In the genomic region with DNA sequence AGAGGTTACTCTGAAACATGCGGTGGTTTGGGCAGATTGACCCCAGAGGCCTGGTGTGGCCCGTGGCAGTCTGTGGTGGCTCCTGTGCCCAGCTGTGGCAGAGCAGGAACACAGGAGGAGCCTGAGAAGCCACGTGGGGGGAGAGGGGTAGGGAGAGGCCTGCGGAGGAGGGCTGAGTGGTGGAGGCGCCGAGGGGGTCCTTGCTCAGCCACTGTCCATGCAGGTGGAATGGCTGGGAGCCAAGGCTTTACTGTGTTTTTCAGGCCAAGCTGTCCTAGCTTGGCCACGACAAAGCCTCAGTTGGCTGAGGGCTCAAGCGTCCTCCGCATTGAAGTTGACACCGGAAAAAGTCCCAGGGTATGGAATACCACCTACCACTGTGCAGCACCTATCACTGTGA, we compare ENCODE assay signal across 30 cellular contexts.
DNase-seq lines count a peak whose midpoint lies in the region; ATAC-seq, FAIRE-seq and TF ChIP-seq lines count a peak whose summit lies in the region.
"Had no signal": no experiment of that assay in that cellular context is flagged by ENCODE, and none has a peak within 500 bp of the region (broad histone marks: within the 10 kb centered on the region; RNA-seq: fewer than 3 reads in every experiment).

No MANE protein-coding gene starts in this region.

- H3K4me2 ChIP-seq in K562 (ENCODE audit: insufficient read depth, low read length) (no peak overlapping the region), H1 (ENCODE audit: insufficient read depth in 1 of 2, low read depth in 2 of 2, low read length in 2 of 2) (no peak overlapping the region)
- H3K4me2 ChIP-seq: A549 had no signal

- no peaks in the 10 kb centered on the region for H3K36me3 Mint-ChIP-seq in neural crest cell (ENCODE audit: low read depth)
- H3K36me3 Mint-ChIP-seq: CD8-positive, alpha-beta T cell had no signal

- POLR2A ChIA-PET in K562 (lab: Yijun Ruan, JAX), result interaction anchor here (0.5 to 1.2 kb wide), 3 partner anchors 24 to 90 kb away, joined by 3 to 4 read pairs (median 3); no protein-coding TSS in a partner anchor
- POLR2A ChIA-PET in H1 (lab: Charles Lee; ENCODE audit: partially characterized antibody), result no interaction called here

- 78% methylated on average over 10 of the region's 10 CpGs for WGBS in K562 (ENCODE audit: insufficient coverage, low coverage, missing lambda C conversion rate)
- 86% methylated on average over 9 of the region's 10 CpGs; no CpG with 5 or more reads in 1 of the 2 experiments for WGBS in H1 (ENCODE audit: extremely low coverage in 1 of 2, insufficient coverage in 1 of 2, insufficient read length in 1 of 2, insufficient replicate concordance in 2 of 2, low coverage in 1 of 2, low lambda C conversion rate in 2 of 2, missing lambda C conversion rate in 1 of 2), 2 experiments

- H4K8ac ChIP-seq in H1 (ENCODE audit: extremely low read depth, insufficient read depth, low read length), result no peak overlapping the region

- H2BK12ac ChIP-seq in H1 (ENCODE audit: low read depth, low read length), result no peak overlapping the region; the same call in 1 of the 2 replicates

- no peaks in the 10 kb centered on the region for H3K9me1 ChIP-seq in K562 (ENCODE audit: control insufficient read depth, insufficient read depth, low read length)

- 0 out of 2 replicates have a peak overlapping the region, but pooled peaks have one; percentile 29 for H2BK15ac ChIP-seq in H1 (ENCODE audit: low read length)

- H3K9me3 ChIP-seq in K562 (replicated peaks; ENCODE audit: control insufficient read depth, insufficient read depth, low read depth, low read length), result no peaks in the 10 kb centered on the region
- no peaks in the 10 kb centered on the region for H3K9me3 ChIP-seq in H1 (ENCODE audit: insufficient read depth in 2 of 2, low read depth in 1 of 2, low read length in 1 of 2)
- no peaks in the 10 kb centered on the region for H3K9me3 ChIP-seq in effector memory CD4-positive, alpha-beta T cell (ENCODE audit: control insufficient read depth, low read length)
- H3K9me3 ChIP-seq: A549, Caco-2 had no signal

- no peaks in the 10 kb centered on the region for H3K9me3 Mint-ChIP-seq in neural crest cell
- H3K9me3 Mint-ChIP-seq: CD8-positive, alpha-beta T cell had no signal

- no peaks in the 10 kb centered on the region for H3K79me1 ChIP-seq in H1 (ENCODE audit: low read depth, low read length)

- no peak overlapping the region for H2AK5ac ChIP-seq in H1 (ENCODE audit: low read depth, low read length)

- H3K4me1 ChIP-seq in K562 (replicated peaks in 1 of 2; ENCODE audit: control insufficient read depth in 2 of 2, insufficient read depth in 2 of 2, low read length in 2 of 2) (peaks cover 24 to 28% of the 10 kb centered on the region in 2 experiments; a peak in 4 of 5 replicates), H1 (replicated peaks in 1 of 4; ENCODE audit: control insufficient read depth in 3 of 4, insufficient read depth in 4 of 4, low read length in 3 of 4) (peaks cover 0 to 10% (median 1%) of the 10 kb centered on the region in 4 experiments; a peak in 5 of 7 replicates)
- no peaks in the 10 kb centered on the region for H3K4me1 ChIP-seq in effector memory CD4-positive, alpha-beta T cell (ENCODE audit: control insufficient read depth, insufficient read depth, low read length, poor library complexity, severe bottlenecking)
- H3K4me1 ChIP-seq: A549 had no signal

- in situ Hi-C loops in K562 (cut with MboI), result no loop called here

- ATAC-seq in K562, result no peak
- ATAC-seq in GM21529 (IDR thresholded peaks at IDR 0.05; ENCODE audit: unreplicated experiment), result no peak
- no peak for ATAC-seq in stimulated activated naive CD8-positive, alpha-beta T cell treated with anti-CD3 and anti-CD28 coated beads, Interleukin-15, Interleukin-2, amounts not matched to agents 100 U/mL and 50 U/mL, for 24 hours
- ATAC-seq: A549; CD8-positive, alpha-beta T cell had no signal

- H3K27me3 Mint-ChIP-seq in neural crest cell (ENCODE audit: low read depth), result no peaks in the 10 kb centered on the region

- no peak overlapping the region for H4K91ac ChIP-seq in H1 (replicated peaks; ENCODE audit: insufficient read length, low read length)

- no peaks in the 10 kb centered on the region for H3K36me3 ChIP-seq in K562 (ENCODE audit: control insufficient read depth, insufficient read depth, low read length)
- no peaks in the 10 kb centered on the region for H3K36me3 ChIP-seq in H1 (ENCODE audit: control insufficient read depth in 2 of 4, insufficient read depth in 4 of 4, low read length in 3 of 4)
- no peaks in the 10 kb centered on the region for H3K36me3 ChIP-seq in effector memory CD4-positive, alpha-beta T cell (ENCODE audit: control insufficient read depth, insufficient read depth, low read length)

- BruUV-seq in K562 (replicated peaks; lab: Mats Ljungman, UMichigan), result no TSS peak

- H3K4ac ChIP-seq in H1 (replicated peaks; ENCODE audit: insufficient read length, low read depth, low read length), result no peak overlapping the region

- H2BK5ac ChIP-seq in H1 (ENCODE audit: low read depth, low read length), result no peak overlapping the region

- no peak overlapping the region for H3K23ac ChIP-seq in H1 (ENCODE audit: insufficient read length)

- H3K56ac ChIP-seq in H1 (replicated peaks; ENCODE audit: insufficient read length, low read depth, low read length), result no peak overlapping the region

- H4K20me1 ChIP-seq in K562 (replicated peaks; ENCODE audit: control insufficient read depth, insufficient read depth, low read length), result no peaks in the 10 kb centered on the region
- no peaks in the 10 kb centered on the region for H4K20me1 ChIP-seq in H1 (replicated peaks in 1 of 2; ENCODE audit: control insufficient read depth in 1 of 2, insufficient read depth in 2 of 2, low read length in 2 of 2)

- FAIRE-seq in K562 (lab: Jason Lieb, UNC) (no peak), H1 (lab: Jason Lieb, UNC) (no peak)
- FAIRE-seq: A549, GM12891, RCC 7860 had no signal

- CTCF ChIA-PET in K562 (lab: Yijun Ruan, JAX; ENCODE audit: low intra/inter-chr PET ratio), result no interaction called here
- CTCF ChIA-PET in H1 (lab: Charles Lee; ENCODE audit: partially characterized antibody), result interaction anchor here (0.7 to 4.4 kb wide), 9 partner anchors 7 to 209 kb away, joined by 3 to 22 read pairs (median 6); no protein-coding TSS in a partner anchor

- H3K79me2 ChIP-seq in K562 (ENCODE audit: control insufficient read depth, insufficient read depth, low read length), result no peaks in the 10 kb centered on the region
- H3K79me2 ChIP-seq in H1 (ENCODE audit: control insufficient read depth in 1 of 2, insufficient read depth in 2 of 2, low read length in 2 of 2), result no peaks in the 10 kb centered on the region

- H2AFZ ChIP-seq in K562 (ENCODE audit: low read depth, low read length) (peak overlapping the region; percentile 14), H1 (ENCODE audit: low read length) (no peak overlapping the region)

- no peak overlapping the region for H3K14ac ChIP-seq in H1 (ENCODE audit: insufficient read length)

- TF ChIP-seq POLR2A in K562 (conservative IDR thresholded peaks at IDR 0.05), result no peak
- no peak for TF ChIP-seq POLR2A in H1 (IDR thresholded peaks at IDR 0.05; ENCODE audit: control extremely low read depth in 1 of 2, low read depth in 2 of 2, low read length in 2 of 2)

- no peak overlapping the region for H3K18ac ChIP-seq in H1 (ENCODE audit: extremely low read depth, low read length)

- H2BK120ac ChIP-seq in H1 (replicated peaks; ENCODE audit: low read depth, low read length), result no peak overlapping the region

- intact Hi-C loops in K562 (cut with micrococcal nuclease), result no loop called here

- no peak overlapping the region for H4K5ac ChIP-seq in H1 (ENCODE audit: insufficient read length, low read depth, low read length)

- no peaks in the 10 kb centered on the region for H3K23me2 ChIP-seq in H1 (ENCODE audit: low read depth, low read length)

- H3K4me3 Mint-ChIP-seq in neural crest cell, result no peak overlapping the region
- H3K4me3 Mint-ChIP-seq: CD8-positive, alpha-beta T cell had no signal

- H3K27me3 ChIP-seq in K562 (ENCODE audit: control insufficient read depth in 2 of 2, insufficient read depth in 2 of 2, low read length in 2 of 2) (no peaks in the 10 kb centered on the region), H1 (replicated peaks in 1 of 4; ENCODE audit: control insufficient read depth in 3 of 4, extremely low read depth in 1 of 4, insufficient read depth in 3 of 4, low read length in 3 of 4) (no peaks in the 10 kb centered on the region; a peak in 1 of 7 replicates)
- H3K27me3 ChIP-seq in effector memory CD4-positive, alpha-beta T cell (replicated peaks; ENCODE audit: control insufficient read depth, insufficient read depth, low read length, poor library complexity, severe bottlenecking), result no peaks in the 10 kb centered on the region

- no peak overlapping the region for H2BK20ac ChIP-seq in H1 (ENCODE audit: low read length)

- TF ChIP-seq RAD21 in K562 (CRISPR knock-in tag; conservative IDR thresholded peaks at IDR 0.05 in 1 of 2, IDR thresholded peaks at IDR 0.05 in 1 of 2) (no peak), H1 (IDR thresholded peaks at IDR 0.05 in 1 of 2, conservative IDR thresholded peaks at IDR 0.05 in 1 of 2; ENCODE audit: low read depth in 2 of 2, low read length in 2 of 2) (no peak)

- H3K4me3 ChIP-seq in K562 (no peak overlapping the region), H1 (ENCODE audit: extremely low read depth in 1 of 4, insufficient read depth in 2 of 4, low read depth in 3 of 4, low read length in 4 of 4) (no peak overlapping the region)
- no peak overlapping the region for H3K4me3 ChIP-seq in effector memory CD4-positive, alpha-beta T cell (ENCODE audit: insufficient read depth, low read depth, low read length, poor library complexity, severe bottlenecking)
- H3K4me3 ChIP-seq: A549, SK-N-MC had no signal

- H3K9ac ChIP-seq in K562 (ENCODE audit: insufficient read depth in 1 of 2, low read depth in 2 of 2, low read length in 2 of 2) (peak overlapping the region in 1 of 2 experiments; percentile 15; a peak in 1 of 4 replicates), H1 (replicated peaks in 1 of 4; ENCODE audit: extremely low read depth in 1 of 4, low read depth in 3 of 4, low read length in 3 of 4) (no peak overlapping the region)

- TF ChIP-seq EP300 in K562 (IDR thresholded peaks at IDR 0.05; ENCODE audit: low read length) (no peak), H1 (IDR thresholded peaks at IDR 0.05; ENCODE audit: borderline replicate concordance in 1 of 2, low read depth in 2 of 2, low read length in 2 of 2) (no peak)

- H3K27ac Mint-ChIP-seq in neural crest cell (ENCODE audit: unreplicated experiment), result peak overlapping the region; percentile 75
- H3K27ac Mint-ChIP-seq: CD8-positive, alpha-beta T cell had no signal

- peaks cover 43% of the 10 kb centered on the region for H3K4me1 Mint-ChIP-seq in neural crest cell

- H3K27ac ChIP-seq in K562 (ENCODE audit: extremely low read depth, low read depth, low read length) (no peak overlapping the region), H1 (ENCODE audit: low read depth, low read length) (no peak overlapping the region)
- no peak overlapping the region for H3K27ac ChIP-seq in effector memory CD4-positive, alpha-beta T cell (ENCODE audit: insufficient read depth, low read length, poor library complexity, severe bottlenecking)
- H3K27ac ChIP-seq: A549, C4-2B had no signal

- TF ChIP-seq CTCF in K562 (IDR thresholded peaks at IDR 0.05 in 2 of 3, conservative IDR thresholded peaks at IDR 0.05 in 1 of 3; ENCODE audit: insufficient read depth in 2 of 3, low read depth in 1 of 3, low read length in 3 of 3) (no peak), H1 (IDR thresholded peaks at IDR 0.05; ENCODE audit: control extremely low read depth in 1 of 3, insufficient read depth in 1 of 3, low read depth in 1 of 3, low read length in 3 of 3) (no peak), neural crest cell (conservative IDR thresholded peaks at IDR 0.05) (no peak)

- DNase-seq in K562 (ENCODE audit: extremely low read depth in 1 of 4, low spot score in 3 of 4) (no peak), H1 (ENCODE audit: low read depth in 1 of 2, low spot score in 2 of 2) (no peak), neural crest cell (ENCODE audit: low read depth, low spot score) (no peak)
- no peak for DNase-seq in effector memory CD4-positive, alpha-beta T cell
- no peak for DNase-seq in stimulated activated naive CD8-positive, alpha-beta T cell treated with anti-CD3 and anti-CD28 coated beads, Interleukin-15, Interleukin-2, amounts not matched to agents 100 U/mL and 50 U/mL, for 24 hours
- no peak for DNase-seq in stimulated activated CD4-positive, alpha-beta T cell treated with anti-CD3 and anti-CD28 coated beads, Interleukin-12 subunit alpha, Interleukin-12 subunit beta, amount 100 ng/mL, for 4 hours
- DNase-seq: AML-193; Caco-2; CD8-positive, alpha-beta T cell; DMS 273 treated with DMSO at 0.1 percent for 48 hours; DMS79; EL; GF-D8; H7; Kasumi-1; NCI-H1092 treated with DMSO at 0.1 percent for 48 hours; NCI-H1436; NCI-H187; NCI-H2081 treated with DMSO at 0.1 percent for 48 hours; NCI-H2171 treated with DMSO at 0.1 percent for 48 hours; NCI-H345; NCI-H524; NCI-H748 treated with DMSO at 0.1 percent for 48 hours; SIG-M5 had no signal

Comparison
In these comparisons a context has a peak if more than half of its experiments do, and no peak if none do; other contexts are left out.
1. Of the 49 proteins assayed by ChIP-seq in both K562 and H1: peak only in K562: USF2; only in H1: none; in both: none; in neither: 47; mixed calls (peak in some experiments, not most) for 1.